In genomic region chr9:108477538-108478006, GRCh38 we compare ENCODE assay signal across 10 cellular contexts.
DNase-seq lines count a peak whose midpoint lies in the region; ATAC-seq, FAIRE-seq and TF ChIP-seq lines count a peak whose summit lies in the region.
"Had no signal": no experiment of that assay in that cellular context is flagged by ENCODE, and none has a peak within 500 bp of the region (broad histone marks: within the 10 kb centered on the region; RNA-seq: fewer than 3 reads in every experiment).

No MANE protein-coding gene starts in this region.

- peak overlapping the region; percentile 71 for H3K4me2 ChIP-seq in GM23248 (ENCODE audit: unreplicated experiment)

- no peaks in the 10 kb centered on the region for H3K9me3 ChIP-seq in GM23248 (ENCODE audit: low read depth)
- H3K9me3 ChIP-seq in pancreas: no peaks in the 10 kb centered on the region

- H3K36me3 Mint-ChIP-seq in activated T-helper 1 cell treated with anti-CD3 and anti-CD28 coated beads, Interleukin-12 subunit alpha, Interleukin-12 subunit beta, Interleukin-2, Interleukin-4 antibody, amounts not matched to agents 30 ng/mL and 10 ng/mL and 1 ng/mL, durations not matched to agents 14 hours and 24 hours and 36 hours (ENCODE audit: low read depth): no peaks in the 10 kb centered on the region
- no peaks in the 10 kb centered on the region for H3K36me3 Mint-ChIP-seq in natural killer cell
- H3K36me3 Mint-ChIP-seq: activated naive CD8-positive, alpha-beta T cell; WTC11 had no signal

- H3K9me2 ChIP-seq in GM23248 (ENCODE audit: insufficient read depth): no peaks in the 10 kb centered on the region

- H2AFZ ChIP-seq in GM23248: no peak overlapping the region

- no peaks in the 10 kb centered on the region for H3K79me2 ChIP-seq in GM23248 (ENCODE audit: insufficient read depth)

- 53 to 57% methylated on average over 6 of the region's 6 CpGs for WGBS in GM23248 (ENCODE audit: low coverage in 1 of 2, low lambda C conversion rate in 2 of 2, missing lambda C conversion rate in 2 of 2), 2 experiments
- WGBS in pancreas, 2 donors: 74 to 77% methylated on average over 6 of the region's 6 CpGs

- no peak overlapping the region for H3K4me3 Mint-ChIP-seq in activated T-helper 1 cell treated with anti-CD3 and anti-CD28 coated beads, Interleukin-12 subunit alpha, Interleukin-12 subunit beta, Interleukin-2, Interleukin-4 antibody, amounts not matched to agents 30 ng/mL and 10 ng/mL and 1 ng/mL, durations not matched to agents 14 hours and 24 hours and 36 hours
- H3K4me3 Mint-ChIP-seq in natural killer cell: no peak overlapping the region
- H3K4me3 Mint-ChIP-seq: activated naive CD8-positive, alpha-beta T cell; WTC11 had no signal

- intact Hi-C loops in pancreas (cut with DNase I) (no loop called here), natural killer cell (cut with micrococcal nuclease) (no loop called here)
- intact Hi-C loops in activated T-helper 1 cell treated with anti-CD3 and anti-CD28 coated beads, Interleukin-12 subunit alpha, Interleukin-12 subunit beta, Interleukin-2, Interleukin-4 antibody, amounts not matched to agents 30 ng/mL and 10 ng/mL and 1 ng/mL, durations not matched to agents 14 hours and 24 hours and 36 hours (cut with micrococcal nuclease): no loop called here

- H3F3A ChIP-seq in GM23248 (ENCODE audit: insufficient read depth): peaks cover 60% of the 10 kb centered on the region

- H3K9me3 Mint-ChIP-seq in activated T-helper 1 cell treated with anti-CD3 and anti-CD28 coated beads, Interleukin-12 subunit alpha, Interleukin-12 subunit beta, Interleukin-2, Interleukin-4 antibody, amounts not matched to agents 30 ng/mL and 10 ng/mL and 1 ng/mL, durations not matched to agents 14 hours and 24 hours and 36 hours: no peaks in the 10 kb centered on the region
- H3K9me3 Mint-ChIP-seq in natural killer cell: peaks cover 0 to 4% of the 10 kb centered on the region in 2 donors
- H3K9me3 Mint-ChIP-seq: WTC11 had no signal

- peak overlapping the region; percentile 77 for H3K9ac ChIP-seq in GM23248

- H3K27me3 Mint-ChIP-seq in activated T-helper 1 cell treated with anti-CD3 and anti-CD28 coated beads, Interleukin-12 subunit alpha, Interleukin-12 subunit beta, Interleukin-2, Interleukin-4 antibody, amounts not matched to agents 30 ng/mL and 10 ng/mL and 1 ng/mL, durations not matched to agents 14 hours and 24 hours and 36 hours (ENCODE audit: insufficient read depth): no peaks in the 10 kb centered on the region
- H3K27me3 Mint-ChIP-seq in natural killer cell (ENCODE audit: low read depth in 2 of 2): no peaks in the 10 kb centered on the region
- H3K27me3 Mint-ChIP-seq: activated naive CD8-positive, alpha-beta T cell had no signal

- TF ChIP-seq CTCF in bronchial epithelial cell (IDR thresholded peaks at IDR 0.05; ENCODE audit: insufficient read depth, low read length, severe bottlenecking) (no peak), pancreas (IDR thresholded peaks at IDR 0.05) (no peak), natural killer cell (IDR thresholded peaks at IDR 0.05) (no peak)

- in situ Hi-C loops in GM23248 (cut with MboI): no loop called here

- peak in 1 of 4 donors; percentile 75 for ATAC-seq in pancreas
- ATAC-seq in natural killer cell: no peak
- ATAC-seq: WTC11 had no signal

- DNase-seq in GM23248 (peak; percentile 90), NCI-H226 (peak; percentile 48), bronchial epithelial cell (ENCODE audit: low read depth) (peak; percentile 96), pancreas (no peak), AG08396 (ENCODE audit: low spot score) (no peak), NK-92 (lab: John Stamatoyannopoulos, UW; ENCODE audit: unreplicated experiment) (no peak), natural killer cell (no peak)
- no peak for DNase-seq in activated T-helper 1 cell treated with anti-CD3 and anti-CD28 coated beads, Interleukin-12 subunit alpha, Interleukin-12 subunit beta, Interleukin-2, Interleukin-4 antibody, amounts not matched to agents 30 ng/mL and 10 ng/mL and 1 ng/mL, durations not matched to agents 14 hours and 24 hours and 36 hours (ENCODE audit: low spot score)

- H3K36me3 ChIP-seq in GM23248 (ENCODE audit: low read depth): no peaks in the 10 kb centered on the region
- no peaks in the 10 kb centered on the region for H3K36me3 ChIP-seq in bronchial epithelial cell (ENCODE audit: control insufficient read depth, insufficient read depth, low read length)
- H3K36me3 ChIP-seq in pancreas: no peaks in the 10 kb centered on the region

- H4K20me1 ChIP-seq in GM23248 (ENCODE audit: insufficient read depth): no peaks in the 10 kb centered on the region

- H3K27ac ChIP-seq in GM23248 (peak overlapping the region; percentile 94), pancreas (no peak overlapping the region)

- H3K4me3 ChIP-seq in GM23248 (peak overlapping the region; percentile 1; the same call in 1 of the 2 replicates), bronchial epithelial cell (ENCODE audit: low read depth, low read length) (no peak overlapping the region), pancreas (no peak overlapping the region)

- no peak overlapping the region for H3K27ac Mint-ChIP-seq in activated T-helper 1 cell treated with anti-CD3 and anti-CD28 coated beads, Interleukin-12 subunit alpha, Interleukin-12 subunit beta, Interleukin-2, Interleukin-4 antibody, amounts not matched to agents 30 ng/mL and 10 ng/mL and 1 ng/mL, durations not matched to agents 14 hours and 24 hours and 36 hours
- H3K27ac Mint-ChIP-seq in natural killer cell: no peak overlapping the region
- H3K27ac Mint-ChIP-seq: activated naive CD8-positive, alpha-beta T cell; WTC11 had no signal

- no peaks in the 10 kb centered on the region for H3K4me1 Mint-ChIP-seq in activated T-helper 1 cell treated with anti-CD3 and anti-CD28 coated beads, Interleukin-12 subunit alpha, Interleukin-12 subunit beta, Interleukin-2, Interleukin-4 antibody, amounts not matched to agents 30 ng/mL and 10 ng/mL and 1 ng/mL, durations not matched to agents 14 hours and 24 hours and 36 hours (ENCODE audit: low read depth)
- H3K4me1 Mint-ChIP-seq in natural killer cell: no peaks in the 10 kb centered on the region

- no peaks in the 10 kb centered on the region for H3K27me3 ChIP-seq in GM23248 (replicated peaks; ENCODE audit: insufficient read depth)
- H3K27me3 ChIP-seq in bronchial epithelial cell (ENCODE audit: control insufficient read depth, insufficient read depth, low read length): no peaks in the 10 kb centered on the region
- H3K27me3 ChIP-seq in pancreas: peaks cover 0 to 4% (median 0%) of the 10 kb centered on the region in 4 donors

- peak; percentile 58 for FAIRE-seq in bronchial epithelial cell (lab: Jason Lieb, UNC)
- FAIRE-seq in pancreas (lab: Jason Lieb, UNC): peak; percentile 39

- H3K4me1 ChIP-seq in GM23248 (ENCODE audit: insufficient read depth): peaks cover 62% of the 10 kb centered on the region
- no peaks in the 10 kb centered on the region for H3K4me1 ChIP-seq in pancreas

Comparison
In these comparisons a context has a peak if more than half of its experiments do, and no peak if none do; other contexts are left out.
1. DNase-seq: peak in GM23248 (single experiment), NCI-H226 (single experiment) and bronchial epithelial cell (single experiment); none in pancreas (0 of 6), AG08396 (single experiment), activated T-helper 1 cell treated with anti-CD3 and anti-CD28 coated beads, Interleukin-12 subunit alpha, Interleukin-12 subunit beta, Interleukin-2, Interleukin-4 antibody, amounts not matched to agents 30 ng/mL and 10 ng/mL and 1 ng/mL, durations not matched to agents 14 hours and 24 hours and 36 hours (single experiment), NK-92 (single experiment) and natural killer cell (single experiment).